Comparison of ENCODE assay signal across 32 cellular contexts in the genomic region with DNA sequence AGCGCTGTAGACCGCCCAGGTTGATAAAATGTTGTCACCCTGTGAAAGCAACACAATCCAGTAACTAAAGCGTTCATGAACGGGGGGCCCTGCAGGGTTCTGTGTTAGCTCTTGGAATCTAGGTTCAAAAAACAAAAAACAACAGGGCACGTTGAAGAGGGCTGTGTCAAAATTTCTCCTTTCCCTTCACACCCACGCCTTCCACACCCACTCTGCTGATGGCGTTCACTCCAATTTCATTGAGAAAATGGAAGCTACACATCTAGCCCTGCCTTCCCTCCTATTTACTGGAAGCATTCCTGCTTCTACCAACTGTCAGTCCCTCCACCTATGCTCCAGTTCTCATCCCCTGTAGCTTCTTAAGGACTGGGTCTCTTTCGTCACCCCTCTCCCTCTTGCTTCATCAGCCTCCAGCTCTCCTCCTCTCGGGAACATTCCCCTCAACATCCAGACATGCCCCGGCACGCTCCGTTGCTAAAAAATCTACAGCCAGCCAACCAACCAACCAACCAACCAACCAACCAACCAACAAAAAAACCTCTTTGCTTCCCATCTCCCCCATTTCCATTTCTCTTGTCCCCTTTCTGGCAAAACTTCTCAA.
DNase-seq lines count a peak whose midpoint lies in the region; ATAC-seq, FAIRE-seq and TF ChIP-seq lines count a peak whose summit lies in the region.
"Had no signal": no experiment of that assay in that cellular context is flagged by ENCODE, and none has a peak within 500 bp of the region (broad histone marks: within the 10 kb centered on the region; RNA-seq: fewer than 3 reads in every experiment).

No MANE protein-coding gene starts in this region.

- H3K9me3 Mint-ChIP-seq in GM23338 (peaks cover 14% of the 10 kb centered on the region), endodermal cell (peaks cover 11% of the 10 kb centered on the region), neural progenitor cell (peaks cover 9% of the 10 kb centered on the region)
- peaks cover 11% of the 10 kb centered on the region for H3K9me3 Mint-ChIP-seq in activated naive CD4-positive, alpha-beta T cell treated with anti-CD3 and anti-CD28 coated beads, Interleukin-2, amount 10 ng/mL, durations not matched to agents 7 days and 5 days

- DNase-seq in GM23338 (ENCODE audit: low spot score) (no peak), RWPE1 (ENCODE audit: low spot score) (peak; percentile 67), endodermal cell (no peak), neural progenitor cell (ENCODE audit: low spot score) (no peak), HepG2 (ENCODE audit: low spot score) (no peak)
- no peak for DNase-seq in activated naive CD4-positive, alpha-beta T cell treated with anti-CD3 and anti-CD28 coated beads, Interleukin-2, amount 10 ng/mL, durations not matched to agents 7 days and 5 days
- DNase-seq: activated CD4-positive, alpha-beta T cell treated with anti-CD3 and anti-CD28 coated beads, Interleukin-2, amount 50 U/mL, for 48 hours; activated CD4-positive, CD25-positive, alpha-beta regulatory T cell; activated naive CD8-positive, alpha-beta T cell treated with anti-CD3 and anti-CD28 coated beads, Interleukin-2, amount 10 ng/mL, durations not matched to agents 7 days and 5 days; cerebellar nuclear complex; COR-L47; DMS79; GF-D8; H9; left lung; mucosa of descending colon; NCI-H1694; NCI-H526; Peyer's patch; spleen; stimulated activated CD4-positive, alpha-beta T cell treated with anti-CD3 and anti-CD28 coated beads, Interleukin-2, amount 100 ng/mL, for 48 hours had no signal

- H3K27ac ChIP-seq in GM23338 (ENCODE audit: low read depth) (no peak overlapping the region), RWPE1 (no peak overlapping the region), endodermal cell (ENCODE audit: low read depth, low read length) (no peak overlapping the region), neural progenitor cell (no peak overlapping the region), HepG2 (ENCODE audit: extremely low read length, insufficient read depth, low read length) (no peak overlapping the region)
- H3K27ac ChIP-seq: BLaER1 treated with 17β-estradiol and CSF1 and Interleukin-3, amounts not matched to agents 10 nM and 100 nM; left lung; parathyroid adenoma; Peyer's patch; SJSA1; spleen; upper lobe of left lung had no signal

- FAIRE-seq in HepG2 (lab: Jason Lieb, UNC) = no peak
- FAIRE-seq: GM19239, HTR-8/SVneo, islet of Langerhans had no signal

- H3K4me2 ChIP-seq in GM23338 (no peak overlapping the region), neural progenitor cell (peak overlapping the region; percentile 57), HepG2 (ENCODE audit: low read depth, low read length) (no peak overlapping the region)
- H3K4me2 ChIP-seq: BLaER1 treated with 17β-estradiol and CSF1 and Interleukin-3, amounts not matched to agents 10 nM and 100 nM had no signal

- H4K20me1 ChIP-seq in GM23338 (replicated peaks; ENCODE audit: insufficient read depth) (no peaks in the 10 kb centered on the region), neural progenitor cell (ENCODE audit: low read depth) (peaks cover 12% of the 10 kb centered on the region), HepG2 (ENCODE audit: insufficient read depth, low read length) (no peaks in the 10 kb centered on the region)
- H4K20me1 ChIP-seq: BLaER1 treated with 17β-estradiol and CSF1 and Interleukin-3, amounts not matched to agents 10 nM and 100 nM had no signal

- TF ChIP-seq EP300 in HepG2 (IDR thresholded peaks at IDR 0.05; ENCODE audit: low read depth in 2 of 2, low read length in 2 of 2) (no peak), HepG2 (CRISPR knock-in tag; IDR thresholded peaks at IDR 0.05; ENCODE audit: borderline replicate concordance) (no peak)

- TF ChIP-seq CTCF in GM23338 (conservative IDR thresholded peaks at IDR 0.05; ENCODE audit: low read depth in 2 of 2) (no peak), RWPE1 (conservative IDR thresholded peaks at IDR 0.05; ENCODE audit: low read depth) (no peak), endodermal cell (conservative IDR thresholded peaks at IDR 0.05) (no peak), neural progenitor cell (IDR thresholded peaks at IDR 0.05) (no peak), HepG2 (CRISPR knock-in tag; IDR thresholded peaks at IDR 0.05) (no peak)

- H3K4me3 Mint-ChIP-seq in GM23338 = no peak overlapping the region; the same call in 2 of the 3 replicates
- no peak overlapping the region for H3K4me3 Mint-ChIP-seq in endodermal cell
- H3K4me3 Mint-ChIP-seq in neural progenitor cell = peak overlapping the region; percentile 64
- H3K4me3 Mint-ChIP-seq in activated naive CD4-positive, alpha-beta T cell treated with anti-CD3 and anti-CD28 coated beads, Interleukin-2, amount 10 ng/mL, durations not matched to agents 7 days and 5 days = no peak overlapping the region
- H3K4me3 Mint-ChIP-seq: activated naive CD8-positive, alpha-beta T cell treated with anti-CD3 and anti-CD28 coated beads, Interleukin-2, amount 10 ng/mL, durations not matched to agents 7 days and 5 days; activated T-helper 17 cell treated with anti-CD3 and anti-CD28 coated beads, Interleukin-2, amount 50 U/mL, for 72 hours; H9; natural killer cell treated with Interleukin-12 subunit alpha and Interleukin-12 subunit beta and Interleukin-15 and Interleukin-18, amount 100 ng/mL, for 72 hours had no signal

- no peak for TF ChIP-seq POLR2A in HepG2 (IDR thresholded peaks at IDR 0.05; ENCODE audit: insufficient read depth in 1 of 2, low read depth in 2 of 2, low read length in 2 of 2)

- TF ChIP-seq RAD21 in HepG2 (CRISPR knock-in tag; IDR thresholded peaks at IDR 0.05) = no peak

- CTCF ChIA-PET in RWPE1 (lab: Yijun Ruan, JAX) = interaction anchor here (0.6 kb wide), 1 partner anchor 13 kb away, joined by 3 read pairs; no protein-coding TSS in a partner anchor
- CTCF ChIA-PET in activated naive CD4-positive, alpha-beta T cell treated with anti-CD3 and anti-CD28 coated beads, Interleukin-2, amount 10 ng/mL, durations not matched to agents 7 days and 5 days (lab: Charles Lee) = interaction anchor here (0.6 kb wide), 1 partner anchor 28 kb away, joined by 5 read pairs; no protein-coding TSS in a partner anchor
- CTCF ChIA-PET in HepG2 (lab: Yijun Ruan, JAX; ENCODE audit: low intra/inter-chr PET ratio, low total read pairs) = no interaction called here

- H3K9ac ChIP-seq in endodermal cell (ENCODE audit: extremely low read depth, low read length, poor library complexity, severe bottlenecking) = no peak overlapping the region
- no peak overlapping the region for H3K9ac ChIP-seq in neural progenitor cell
- H3K9ac ChIP-seq in HepG2 (ENCODE audit: insufficient read depth, low read depth, low read length) = no peak overlapping the region
- H3K9ac ChIP-seq: BLaER1 treated with 17β-estradiol and CSF1 and Interleukin-3, amounts not matched to agents 10 nM and 100 nM; parathyroid adenoma had no signal

- H3K27me3 ChIP-seq in GM23338 (ENCODE audit: insufficient read depth) (no peaks in the 10 kb centered on the region), endodermal cell (ENCODE audit: control insufficient read depth, insufficient read depth, low read length, poor library complexity, severe bottlenecking) (no peaks in the 10 kb centered on the region), neural progenitor cell (peaks cover 49% of the 10 kb centered on the region), HepG2 (ENCODE audit: control insufficient read depth in 1 of 2, insufficient read depth in 2 of 2, low read length in 2 of 2) (no peaks in the 10 kb centered on the region)
- H3K27me3 ChIP-seq: BLaER1 treated with 17β-estradiol and CSF1 and Interleukin-3, amounts not matched to agents 10 nM and 100 nM; left lung; Peyer's patch; right atrium auricular region; SJSA1; upper lobe of left lung had no signal

- intact Hi-C loops in HepG2 (cut with micrococcal nuclease; ENCODE audit: unreplicated experiment) = no loop called here

- H3K4me1 Mint-ChIP-seq in GM23338 (peaks cover 17% of the 10 kb centered on the region), endodermal cell (peaks cover 31% of the 10 kb centered on the region), neural progenitor cell (peaks cover 38% of the 10 kb centered on the region)
- H3K4me1 Mint-ChIP-seq in activated naive CD4-positive, alpha-beta T cell treated with anti-CD3 and anti-CD28 coated beads, Interleukin-2, amount 10 ng/mL, durations not matched to agents 7 days and 5 days = no peaks in the 10 kb centered on the region
- H3K4me1 Mint-ChIP-seq: activated T-helper 17 cell treated with anti-CD3 and anti-CD28 coated beads, Interleukin-2, amount 50 U/mL, for 72 hours had no signal

- H3K4me1 ChIP-seq in GM23338 (ENCODE audit: insufficient read depth) = peaks cover 19% of the 10 kb centered on the region
- peaks cover 15% of the 10 kb centered on the region for H3K4me1 ChIP-seq in endodermal cell (ENCODE audit: control insufficient read depth, insufficient read depth, low read length)
- peaks cover 24% of the 10 kb centered on the region for H3K4me1 ChIP-seq in neural progenitor cell
- H3K4me1 ChIP-seq in HepG2 (ENCODE audit: insufficient read depth, low read length) = peaks cover 11% of the 10 kb centered on the region; the same call in 1 of the 2 replicates
- H3K4me1 ChIP-seq: left lung, parathyroid adenoma, Peyer's patch, right atrium auricular region, upper lobe of left lung had no signal

- H3K9me2 ChIP-seq in GM23338 (ENCODE audit: insufficient read depth) = no peaks in the 10 kb centered on the region

- peaks cover 11% of the 10 kb centered on the region for H3K9me3 ChIP-seq in endodermal cell (ENCODE audit: control insufficient read depth, low read length)
- H3K9me3 ChIP-seq in neural progenitor cell (ENCODE audit: low read depth) = no peaks in the 10 kb centered on the region
- H3K9me3 ChIP-seq in HepG2 (ENCODE audit: low read length) = no peaks in the 10 kb centered on the region
- H3K9me3 ChIP-seq: mucosa of descending colon, Peyer's patch, right atrium auricular region, SJSA1, upper lobe of left lung had no signal

- peaks cover 10% of the 10 kb centered on the region for H3K27me3 Mint-ChIP-seq in GM23338 (ENCODE audit: insufficient read depth, low read depth, poor library complexity)
- peaks cover 2% of the 10 kb centered on the region for H3K27me3 Mint-ChIP-seq in endodermal cell (ENCODE audit: insufficient read depth)
- peaks cover 10% of the 10 kb centered on the region for H3K27me3 Mint-ChIP-seq in neural progenitor cell (ENCODE audit: insufficient read depth, low read depth)
- H3K27me3 Mint-ChIP-seq in activated naive CD4-positive, alpha-beta T cell treated with anti-CD3 and anti-CD28 coated beads, Interleukin-2, amount 10 ng/mL, durations not matched to agents 7 days and 5 days = peaks cover 48% of the 10 kb centered on the region

- POLR2A ChIA-PET in RWPE1 (lab: Yijun Ruan, JAX; ENCODE audit: low non-redundant PET) (no interaction called here), HepG2 (lab: Yijun Ruan, JAX) (no interaction called here)

- H3K36me3 ChIP-seq in GM23338 (ENCODE audit: insufficient read depth) = no peaks in the 10 kb centered on the region
- no peaks in the 10 kb centered on the region for H3K36me3 ChIP-seq in endodermal cell (ENCODE audit: control insufficient read depth, insufficient read depth, low read length)
- H3K36me3 ChIP-seq in neural progenitor cell = no peaks in the 10 kb centered on the region
- no peaks in the 10 kb centered on the region for H3K36me3 ChIP-seq in HepG2 (replicated peaks in 1 of 2; ENCODE audit: control insufficient read depth in 1 of 2, insufficient read depth in 2 of 2, low read length in 2 of 2)
- H3K36me3 ChIP-seq: BLaER1 treated with 17β-estradiol and CSF1 and Interleukin-3, amounts not matched to agents 10 nM and 100 nM; left lung; Peyer's patch; right atrium auricular region; SJSA1; spleen; upper lobe of left lung had no signal

- WGBS in endodermal cell (ENCODE audit: insufficient coverage in 1 of 2, insufficient read length in 1 of 2), 2 experiments = 76 to 81% methylated on average over 3 to 12 of the region's 12 CpGs
- WGBS in HepG2 (ENCODE audit: low lambda C conversion rate) = 72% methylated on average over 12 of the region's 12 CpGs

- in situ Hi-C loops in HepG2 (cut with HindIII; ENCODE audit: extremely low pct_ligation_motif_present, low pct_unique_long_range_greater_than_20kb) = no loop called here

- H3K79me2 ChIP-seq in GM23338 (replicated peaks; ENCODE audit: insufficient read depth) (no peaks in the 10 kb centered on the region), neural progenitor cell (ENCODE audit: low read depth) (no peaks in the 10 kb centered on the region), HepG2 (ENCODE audit: insufficient read depth, low read length) (no peaks in the 10 kb centered on the region)
- H3K79me2 ChIP-seq: parathyroid adenoma had no signal

- H3K4me3 ChIP-seq in GM23338 = no peak overlapping the region
- H3K4me3 ChIP-seq in endodermal cell (ENCODE audit: low read length) = no peak overlapping the region
- no peak overlapping the region for H3K4me3 ChIP-seq in neural progenitor cell
- no peak overlapping the region for H3K4me3 ChIP-seq in HepG2 (replicated peaks in 1 of 3; ENCODE audit: insufficient read depth in 1 of 3, low read depth in 2 of 3, low read length in 3 of 3)
- H3K4me3 ChIP-seq: BLaER1 treated with 17β-estradiol and CSF1 and Interleukin-3, amounts not matched to agents 10 nM and 100 nM; left lung; mucosa of descending colon; Peyer's patch; right atrium auricular region; SJSA1; spleen; upper lobe of left lung had no signal

- H3K36me3 Mint-ChIP-seq in GM23338 (ENCODE audit: low read depth) (peaks cover 13% of the 10 kb centered on the region), endodermal cell (ENCODE audit: low read depth) (peaks cover 4% of the 10 kb centered on the region), neural progenitor cell (peaks cover 2% of the 10 kb centered on the region)
- H3K36me3 Mint-ChIP-seq in activated naive CD4-positive, alpha-beta T cell treated with anti-CD3 and anti-CD28 coated beads, Interleukin-2, amount 10 ng/mL, durations not matched to agents 7 days and 5 days = no peaks in the 10 kb centered on the region
- H3K36me3 Mint-ChIP-seq: activated naive CD8-positive, alpha-beta T cell treated with anti-CD3 and anti-CD28 coated beads, Interleukin-2, amount 10 ng/mL, durations not matched to agents 7 days and 5 days; natural killer cell treated with Interleukin-12 subunit alpha and Interleukin-12 subunit beta and Interleukin-15 and Interleukin-18, amount 100 ng/mL, for 72 hours had no signal

- H3F3A ChIP-seq in GM23338 (replicated peaks; ENCODE audit: low read depth) (no peaks in the 10 kb centered on the region), neural progenitor cell (ENCODE audit: low read depth) (peaks cover 21% of the 10 kb centered on the region)

- H3K27ac Mint-ChIP-seq in GM23338 (0 out of 2 replicates have a peak overlapping the region, but pooled peaks have one; percentile 13), endodermal cell (peak overlapping the region; percentile 81), neural progenitor cell (peak overlapping the region; percentile 50)
- no peak overlapping the region for H3K27ac Mint-ChIP-seq in activated naive CD4-positive, alpha-beta T cell treated with anti-CD3 and anti-CD28 coated beads, Interleukin-2, amount 10 ng/mL, durations not matched to agents 7 days and 5 days
- H3K27ac Mint-ChIP-seq: activated naive CD8-positive, alpha-beta T cell treated with anti-CD3 and anti-CD28 coated beads, Interleukin-2, amount 10 ng/mL, durations not matched to agents 7 days and 5 days; activated T-helper 17 cell treated with anti-CD3 and anti-CD28 coated beads, Interleukin-2, amount 50 U/mL, for 72 hours; natural killer cell treated with Interleukin-12 subunit alpha and Interleukin-12 subunit beta and Interleukin-15 and Interleukin-18, amount 100 ng/mL, for 72 hours had no signal

- peak overlapping the region; percentile 39 for H2AFZ ChIP-seq in GM23338
- no peak overlapping the region for H2AFZ ChIP-seq in neural progenitor cell (replicated peaks)
- no peak overlapping the region for H2AFZ ChIP-seq in HepG2 (ENCODE audit: low read length)
- H2AFZ ChIP-seq: parathyroid adenoma had no signal

- ATAC-seq in GM23338 (no peak), GM21390 (IDR thresholded peaks at IDR 0.05; ENCODE audit: unreplicated experiment) (no peak), HepG2 (no peak)
- ATAC-seq: activated T-helper 17 cell treated with anti-CD3 and anti-CD28 coated beads, Interleukin-2, amount 50 U/mL, for 72 hours; left lung; mucosa of descending colon; natural killer cell treated with Interleukin-12 subunit alpha and Interleukin-12 subunit beta and Interleukin-15 and Interleukin-18, amount 100 ng/mL, for 72 hours had no signal

- BruUV-seq in HepG2 (replicated peaks; lab: Mats Ljungman, UMichigan) = no TSS peak
